In the genomic region with DNA sequence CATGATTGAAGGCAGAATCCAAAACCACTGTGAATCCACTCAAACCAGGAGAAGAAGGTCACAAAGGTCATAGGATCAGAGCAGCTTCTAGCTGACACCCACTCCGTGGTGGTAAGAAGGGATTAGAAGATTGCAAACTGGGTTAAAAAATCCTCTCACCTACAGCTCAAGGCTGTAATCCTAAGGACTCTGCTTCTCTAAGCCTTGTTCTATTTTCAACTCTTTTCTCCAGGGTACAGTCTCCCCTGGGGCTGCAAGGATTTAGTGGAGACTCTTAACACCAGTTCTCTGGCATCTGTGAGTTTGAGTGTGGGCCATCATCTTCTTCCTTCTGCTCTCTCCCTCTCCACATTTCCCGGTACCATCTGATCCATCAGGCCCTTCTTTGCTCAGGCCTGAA, we compare ENCODE assay signal across 30 cellular contexts. TPM values are rescaled to one million over a fixed set of nuclear protein-coding genes. Genes with fewer than 3 reads are reported as not detected.
"Had no signal": no experiment of that assay in that cellular context is flagged by ENCODE, and none has a peak within 500 bp of the region (broad histone marks: within the 10 kb centered on the region; RNA-seq: fewer than 3 reads in every experiment).

A gene (plus strand): TSS at position 264 of the 400 bp plus-strand sequence. CDS start 250 bp downstream, outside the sequence.

- H3K27ac ChIP-seq: breast epithelium, SK-N-MC had no signal

- H3K4me3 Mint-ChIP-seq: activated B cell treated with CpG ODN at 0.5 μM for 24 hours; activated CD4-positive, alpha-beta T cell treated with anti-CD3 and anti-CD28 coated beads, Interleukin-2, amount 10 ng/mL, durations not matched to agents 24 days and 14 days; activated T-cell treated with anti-CD3 and anti-CD28 coated beads, Interleukin-2, amount 50 U/mL, for 4 hours; T-helper 2 cell treated with Interferon-gamma antibody and Interleukin-4, amounts not matched to agents 5 μg/mL and 100 μg/mL, for 36 hours had no signal

- H3K4me1 ChIP-seq: breast epithelium had no signal

- H3K4me3 ChIP-seq: breast epithelium, SK-N-MC had no signal

- ATAC-seq: activated T-cell treated with anti-CD3 and anti-CD28 coated beads, Interleukin-2, amount 50 U/mL, for 4 hours; Panc1; Right ventricle myocardium inferior had no signal

- H3K27me3 ChIP-seq: breast epithelium had no signal

- H3K9me3 Mint-ChIP-seq: activated B cell treated with CpG ODN at 0.5 μM for 24 hours; activated CD4-positive, alpha-beta T cell treated with anti-CD3 and anti-CD28 coated beads, Interleukin-2, amount 10 ng/mL, durations not matched to agents 24 days and 14 days; activated T-cell treated with anti-CD3 and anti-CD28 coated beads, Interleukin-2, amount 50 U/mL, for 4 hours; T-helper 2 cell treated with Interferon-gamma antibody and Interleukin-4, amounts not matched to agents 5 μg/mL and 100 μg/mL, for 36 hours had no signal

- H3K27ac Mint-ChIP-seq: activated B cell treated with CpG ODN at 0.5 μM for 24 hours; activated CD4-positive, alpha-beta T cell treated with anti-CD3 and anti-CD28 coated beads, Interleukin-2, amount 10 ng/mL, durations not matched to agents 24 days and 14 days; T-helper 2 cell treated with Interferon-gamma antibody and Interleukin-4, amounts not matched to agents 5 μg/mL and 100 μg/mL, for 36 hours had no signal

- H3K9me3 ChIP-seq: breast epithelium had no signal

- H3K27me3 Mint-ChIP-seq: activated CD4-positive, alpha-beta T cell treated with anti-CD3 and anti-CD28 coated beads, Interleukin-2, amount 10 ng/mL, durations not matched to agents 24 days and 14 days had no signal

- DNase-seq: activated B cell treated with CpG ODN at 0.5 μM for 24 hours; activated CD4-positive, alpha-beta T cell treated with anti-CD3 and anti-CD28 coated beads for 1 hour; activated CD4-positive, alpha-beta T cell treated with anti-CD3 and anti-CD28 coated beads, Interleukin-2, amount 10 ng/mL, durations not matched to agents 24 days and 14 days; activated CD4-positive, alpha-beta T cell treated with anti-CD3 and anti-CD28 coated beads, Interleukin-2, amount 50 U/mL, for 48 hours; activated CD8-positive, alpha-beta memory T cell treated with anti-CD3 and anti-CD28 coated beads for 24 hours; activated effector memory CD4-positive, alpha-beta T cell treated with anti-CD3 and anti-CD28 coated beads, Interleukin-2, amount 50 U/mL, for 16 hours; activated naive CD4-positive, alpha-beta T cell treated with anti-CD3 and anti-CD28 coated beads, Interleukin-2, amount 50 U/mL, for 16 hours; activated T-cell treated with anti-CD3 and anti-CD28 coated beads, Interleukin-2, amount 50 U/mL, for 4 hours; aorta; caudate nucleus; KG1; NCI-H1048; NCI-H1930; NCI-H2107; NCI-H2171 treated with DMSO at 0.1 percent for 48 hours; NCI-H226; NCI-H526; NK-92 treated with Interleukin-12 subunit alpha and Interleukin-12 subunit beta, amount 100 ng/mL, for 24 hours; OCI-M1; RPMI8226; T-helper 1 cell had no signal

- H3K36me3 ChIP-seq: breast epithelium had no signal

RNA-seq across cellular contexts. Expression of the gene that starts here (rescaled TPM):
- total RNA-seq: activated B cell treated with CpG ODN at 0.5 μM for 24 hours; activated CD4-positive, alpha-beta T cell treated with anti-CD3 and anti-CD28 coated beads, Interleukin-2, amount 10 ng/mL, durations not matched to agents 24 days and 14 days; activated T-cell treated with anti-CD3 and anti-CD28 coated beads, Interleukin-2, amount 50 U/mL, for 4 hours; aorta; breast epithelium; chondrocyte; LHCN-M2; M059J; NCI-H460; Right ventricle myocardium inferior had no signal
- polyA plus RNA-seq: aorta had no signal
